1 cellular context compared by ENCODE assay signal in genomic region chr13:51542358-51542972, GRCh38.
TF ChIP-seq lines count a peak whose summit lies in the region.

No MANE protein-coding gene starts in this region.

TF ChIP-seq in IMR-90, 13 proteins besides CTCF, POLR2A, EP300 and RAD21:
- TF ChIP-seq CHD1 (IDR thresholded peaks at IDR 0.05; ENCODE audit: low read depth, low read length) (no peak), FOS (IDR thresholded peaks at IDR 0.05; ENCODE audit: low read depth, low read length) (no peak), MAZ (IDR thresholded peaks at IDR 0.05; ENCODE audit: borderline replicate concordance, low read depth, low read length) (no peak), MAFK (IDR thresholded peaks at IDR 0.05; ENCODE audit: low read depth, low read length) (no peak), SMC3 (IDR thresholded peaks at IDR 0.05; ENCODE audit: low read depth, low read length) (no peak), MXI1 (IDR thresholded peaks at IDR 0.05; ENCODE audit: borderline replicate concordance, low read depth, low read length) (no peak)
- TF ChIP-seq, protein P1, sequence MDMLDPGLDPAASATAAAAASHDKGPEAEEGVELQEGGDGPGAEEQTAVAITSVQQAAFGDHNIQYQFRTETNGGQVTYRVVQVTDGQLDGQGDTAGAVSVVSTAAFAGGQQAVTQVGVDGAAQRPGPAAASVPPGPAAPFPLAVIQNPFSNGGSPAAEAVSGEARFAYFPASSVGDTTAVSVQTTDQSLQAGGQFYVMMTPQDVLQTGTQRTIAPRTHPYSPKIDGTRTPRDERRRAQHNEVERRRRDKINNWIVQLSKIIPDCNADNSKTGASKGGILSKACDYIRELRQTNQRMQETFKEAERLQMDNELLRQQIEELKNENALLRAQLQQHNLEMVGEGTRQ (IDR thresholded peaks at IDR 0.05; ENCODE audit: low read depth, low read length): no peak
